Comparison of ENCODE assay signal across 12 cellular contexts in the genomic region with DNA sequence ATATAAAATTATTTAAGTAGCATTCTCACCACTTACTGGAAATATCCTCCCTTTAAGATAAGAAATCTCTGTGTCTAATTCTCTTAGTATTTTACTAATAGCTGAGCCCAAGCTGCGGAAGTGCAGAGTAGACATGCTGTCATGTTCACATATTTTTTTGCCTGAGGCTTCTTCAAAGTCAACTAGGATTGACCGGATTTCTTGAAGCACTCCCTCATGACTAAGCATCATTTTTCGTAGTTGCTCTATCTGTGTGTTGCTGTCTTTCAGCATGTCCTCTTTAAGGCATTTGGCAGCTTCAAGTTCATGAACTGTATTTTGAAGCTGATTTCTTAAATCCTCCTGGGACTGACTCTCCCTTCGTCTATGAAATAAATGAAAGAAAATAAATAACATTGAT. TPM values are rescaled to one million over a fixed set of nuclear protein-coding genes. Genes with fewer than 3 reads are reported as not detected.
"Had no signal": no experiment of that assay in that cellular context is flagged by ENCODE, and none has a peak within 500 bp of the region (broad histone marks: within the 10 kb centered on the region; RNA-seq: fewer than 3 reads in every experiment).

No MANE protein-coding gene starts in this region.

- H3K27me3 ChIP-seq: right atrium auricular region, tibial artery had no signal

- H3K4me3 ChIP-seq: lower lobe of right lung, right atrium auricular region, tibial artery had no signal

- H3K27ac ChIP-seq: lower lobe of right lung, right atrium auricular region, tibial artery had no signal

- H3K9me3 ChIP-seq: lower lobe of right lung had no signal

- H3K27ac Mint-ChIP-seq: activated CD4-positive, alpha-beta T cell treated with anti-CD3 and anti-CD28 coated beads for 36 hours; activated CD8-positive, alpha-beta T cell treated with anti-CD3 and anti-CD28 coated beads for 36 hours; activated naive CD8-positive, alpha-beta T cell treated with anti-CD3 and anti-CD28 coated beads, Interleukin-2, amount 10 ng/mL, durations not matched to agents 7 days and 5 days; activated T-cell treated with anti-CD3 and anti-CD28 coated beads, Interleukin-2, amount 50 U/mL, for 72 hours; effector memory CD8-positive, alpha-beta T cell; naive B cell had no signal

- DNase-seq: activated CD4-positive, alpha-beta T cell treated with anti-CD3 and anti-CD28 coated beads for 36 hours; activated CD8-positive, alpha-beta memory T cell treated with anti-CD3 and anti-CD28 coated beads, Interleukin-2, amount 50 U/mL, for 4 hours; activated CD8-positive, alpha-beta T cell treated with anti-CD3 and anti-CD28 coated beads for 36 hours; activated naive CD8-positive, alpha-beta T cell treated with anti-CD3 and anti-CD28 coated beads, Interleukin-2, amount 10 ng/mL, durations not matched to agents 7 days and 5 days; activated T-cell treated with anti-CD3 and anti-CD28 coated beads, Interleukin-2, amount 50 U/mL, for 72 hours; central memory CD4-positive, alpha-beta T cell; effector memory CD8-positive, alpha-beta T cell; lower lobe of right lung; naive B cell; small intestine; tibial artery had no signal

- H3K4me1 Mint-ChIP-seq: activated CD4-positive, alpha-beta T cell treated with anti-CD3 and anti-CD28 coated beads for 36 hours had no signal

- H3K36me3 Mint-ChIP-seq: activated naive CD8-positive, alpha-beta T cell treated with anti-CD3 and anti-CD28 coated beads, Interleukin-2, amount 10 ng/mL, durations not matched to agents 7 days and 5 days had no signal

- H3K4me1 ChIP-seq: lower lobe of right lung, right atrium auricular region, tibial artery had no signal

- H3K36me3 ChIP-seq: lower lobe of right lung, right atrium auricular region had no signal

- H3K4me3 Mint-ChIP-seq: activated CD4-positive, alpha-beta T cell treated with anti-CD3 and anti-CD28 coated beads for 36 hours; activated CD8-positive, alpha-beta T cell treated with anti-CD3 and anti-CD28 coated beads for 36 hours; activated naive CD8-positive, alpha-beta T cell treated with anti-CD3 and anti-CD28 coated beads, Interleukin-2, amount 10 ng/mL, durations not matched to agents 7 days and 5 days; activated T-cell treated with anti-CD3 and anti-CD28 coated beads, Interleukin-2, amount 50 U/mL, for 72 hours; effector memory CD8-positive, alpha-beta T cell; naive B cell had no signal

RNA-seq across cellular contexts. Expression of a gene that starts 36.9 kb away (rescaled TPM):
- total RNA-seq: activated CD4-positive, alpha-beta T cell treated with anti-CD3 and anti-CD28 coated beads for 36 hours; activated CD8-positive, alpha-beta T cell treated with anti-CD3 and anti-CD28 coated beads for 36 hours; activated naive CD8-positive, alpha-beta T cell treated with anti-CD3 and anti-CD28 coated beads, Interleukin-2, amount 10 ng/mL, durations not matched to agents 7 days and 5 days; activated T-cell treated with anti-CD3 and anti-CD28 coated beads, Interleukin-2, amount 50 U/mL, for 72 hours had no signal

RNA-seq across cellular contexts. Expression of a gene that starts 51.0 kb away (rescaled TPM):
- total RNA-seq: activated CD8-positive, alpha-beta T cell treated with anti-CD3 and anti-CD28 coated beads for 36 hours; activated naive CD8-positive, alpha-beta T cell treated with anti-CD3 and anti-CD28 coated beads, Interleukin-2, amount 10 ng/mL, durations not matched to agents 7 days and 5 days had no signal
